Comparison of ENCODE assay signal across 22 cellular contexts in the genomic region with DNA sequence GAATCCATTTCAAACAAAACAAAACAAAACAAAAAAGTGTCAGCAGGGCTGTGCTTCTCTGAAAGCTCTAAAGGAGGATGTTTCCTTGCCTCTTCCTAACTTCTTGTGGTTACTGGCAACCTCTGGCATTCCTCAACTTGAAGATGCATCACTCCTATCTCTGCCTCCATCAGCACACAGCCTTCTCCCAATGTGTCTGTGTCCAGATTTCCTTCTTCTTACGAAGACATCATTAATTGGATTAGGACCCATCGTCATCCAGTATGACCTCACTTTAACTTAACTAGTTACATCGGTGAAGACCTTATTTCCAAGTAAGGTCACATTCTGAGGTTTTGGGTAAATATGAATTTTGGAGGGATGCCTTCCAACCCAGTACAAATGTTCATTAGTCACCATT. TPM values are rescaled to one million over a fixed set of nuclear protein-coding genes. Genes with fewer than 3 reads are reported as not detected.
DNase-seq lines count a peak whose midpoint lies in the region; TF ChIP-seq lines count a peak whose summit lies in the region.
"Had no signal": no experiment of that assay in that cellular context is flagged by ENCODE, and none has a peak within 500 bp of the region (broad histone marks: within the 10 kb centered on the region; RNA-seq: fewer than 3 reads in every experiment).

No MANE protein-coding gene starts in this region.

- H3K9me3 ChIP-seq in Caco-2 = no peaks in the 10 kb centered on the region
- H3K9me3 ChIP-seq: psoas muscle, thyroid gland had no signal

- no peaks in the 10 kb centered on the region for H3K4me1 Mint-ChIP-seq in Caco-2 (ENCODE audit: low read depth, unreplicated experiment)
- H3K4me1 Mint-ChIP-seq: H9 had no signal

- CTCF ChIA-PET in Caco-2 (lab: Charles Lee) = no interaction called here

- DNase-seq in AG08395 (ENCODE audit: low spot score) (peak; percentile 73), GM04504 (ENCODE audit: low read depth) (peak; percentile 85), RPMI7951 (ENCODE audit: low read depth) (peak; percentile 76), fibroblast of mammary gland (ENCODE audit: low read depth) (peak; percentile 90), NCI-H748 (lab: John Stamatoyannopoulos, UW; ENCODE audit: unreplicated experiment) (no peak), GOT3 (lab: John Stamatoyannopoulos, UW) (no peak), COLO829 (ENCODE audit: low spot score) (no peak), Caco-2 (no peak)
- DNase-seq: activated gamma-delta T cell treated with Interleukin-2 at 50 U/mL for 16 hours; activated T-cell treated with anti-CD3 and anti-CD28 coated beads, Interleukin-2, amount 50 U/mL, for 24 hours; brain microvascular endothelial cell; effector memory CD4-positive, alpha-beta T cell; erythroblast; GDM1; H9; NCI-H1436; NCI-H510A; psoas muscle; stimulated activated naive CD8-positive, alpha-beta T cell treated with anti-CD3 and anti-CD28 coated beads, Interleukin-15, amount 100 ng/mL, for 72 hours; T-helper 17 cell; thyroid gland had no signal

- BruUV-seq in Caco-2 (replicated peaks; lab: Mats Ljungman, UMichigan) = no TSS peak

- H3K36me3 Mint-ChIP-seq in Caco-2 (ENCODE audit: insufficient read depth, unreplicated experiment) = no peaks in the 10 kb centered on the region
- H3K36me3 Mint-ChIP-seq: IgD-negative memory B cell had no signal

- POLR2A ChIA-PET in Caco-2 (lab: Charles Lee) = no interaction called here

- H3K27ac Mint-ChIP-seq in Caco-2 (ENCODE audit: unreplicated experiment) = no peak overlapping the region
- H3K27ac Mint-ChIP-seq: activated T-cell treated with anti-CD3 and anti-CD28 coated beads, Interleukin-2, amount 50 U/mL, for 24 hours; H9; IgD-negative memory B cell; T-helper 17 cell had no signal

- no peaks in the 10 kb centered on the region for H3K27me3 Mint-ChIP-seq in Caco-2 (ENCODE audit: insufficient read depth, unreplicated experiment)
- H3K27me3 Mint-ChIP-seq: IgD-negative memory B cell had no signal

- no peak overlapping the region for H3K4me3 Mint-ChIP-seq in Caco-2 (ENCODE audit: unreplicated experiment)
- H3K4me3 Mint-ChIP-seq: activated T-cell treated with anti-CD3 and anti-CD28 coated beads, Interleukin-2, amount 50 U/mL, for 24 hours; H9; IgD-negative memory B cell; stimulated activated naive CD8-positive, alpha-beta T cell treated with anti-CD3 and anti-CD28 coated beads, Interleukin-15, amount 100 ng/mL, for 72 hours; T-helper 17 cell had no signal

- no peak for TF ChIP-seq CTCF in fibroblast of mammary gland (conservative IDR thresholded peaks at IDR 0.05; ENCODE audit: control insufficient read depth, insufficient read depth, low read depth, low read length)
- TF ChIP-seq CTCF in Caco-2 (IDR thresholded peaks at IDR 0.05; ENCODE audit: insufficient read depth in 1 of 2, low read depth in 1 of 2, low read length in 1 of 2, severe bottlenecking in 1 of 2, unreplicated experiment in 1 of 2) = no peak

- no peaks in the 10 kb centered on the region for H3K36me3 ChIP-seq in Caco-2 (ENCODE audit: control insufficient read depth, insufficient read depth, low read length)
- H3K36me3 ChIP-seq: brain microvascular endothelial cell, thyroid gland had no signal

- H3K27me3 ChIP-seq in Caco-2 (replicated peaks; ENCODE audit: control insufficient read depth, insufficient read depth, low read length) = no peaks in the 10 kb centered on the region
- H3K27me3 ChIP-seq: brain microvascular endothelial cell, thyroid gland had no signal

- intact Hi-C loops in Caco-2 (cut with micrococcal nuclease; ENCODE audit: unreplicated experiment) = no loop called here

- H3K4me3 ChIP-seq in fibroblast of mammary gland (ENCODE audit: control insufficient read depth, low read depth, low read length) = no peak overlapping the region
- no peak overlapping the region for H3K4me3 ChIP-seq in Caco-2 (ENCODE audit: low read depth, low read length)
- H3K4me3 ChIP-seq: psoas muscle, thyroid gland had no signal

- no peaks in the 10 kb centered on the region for H3K9me3 Mint-ChIP-seq in Caco-2 (ENCODE audit: unreplicated experiment)
- H3K9me3 Mint-ChIP-seq: activated T-cell treated with anti-CD3 and anti-CD28 coated beads, Interleukin-2, amount 50 U/mL, for 24 hours; H9; stimulated activated naive CD8-positive, alpha-beta T cell treated with anti-CD3 and anti-CD28 coated beads, Interleukin-15, amount 100 ng/mL, for 72 hours had no signal

- no peaks in the 10 kb centered on the region for H3K4me1 ChIP-seq in Caco-2
- H3K4me1 ChIP-seq: thyroid gland had no signal

RNA-seq across cellular contexts. Expression of gene GTF2F2, which starts 33.8 kb away (rescaled TPM):
- 29.9 and 31.7 TPM in 2 replicates for total RNA-seq in RPMI7951 (2014; rRNA removed; shearing (Covaris generic))
- total RNA-seq in Caco-2 (2022) = 28.1 and 30.8 TPM in 2 replicates

Comparison
In these comparisons a context has a peak if more than half of its experiments do, and no peak if none do; other contexts are left out.
1. DNase-seq: peak in AG08395 (single experiment), GM04504 (single experiment), RPMI7951 (single experiment) and fibroblast of mammary gland (single experiment); none in NCI-H748 (single experiment), GOT3 (single experiment), COLO829 (single experiment) and Caco-2 (0 of 2).